29 cellular contexts compared by ENCODE assay signal in the genomic region with DNA sequence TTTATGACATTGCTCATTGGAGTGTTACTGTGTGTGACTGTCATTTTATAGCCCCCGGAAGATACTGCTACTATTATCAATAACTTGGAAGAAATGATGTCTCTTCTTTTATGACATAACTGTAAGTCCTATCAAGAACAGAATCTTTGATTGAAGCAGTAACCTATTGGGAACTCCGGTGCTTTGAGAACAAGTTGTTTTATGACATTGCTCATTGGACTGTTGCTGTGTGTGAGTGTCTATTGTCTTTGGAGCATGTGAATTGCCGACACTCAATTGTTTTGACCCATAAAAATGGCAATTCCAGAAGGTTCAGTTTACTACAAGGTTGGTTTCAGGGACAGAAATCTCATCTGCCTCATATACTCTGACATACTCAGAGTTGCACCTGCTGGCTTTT. TPM values are rescaled to one million over a fixed set of nuclear protein-coding genes. Genes with fewer than 3 reads are reported as not detected.
"Had no signal": no experiment of that assay in that cellular context is flagged by ENCODE, and none has a peak within 500 bp of the region (broad histone marks: within the 10 kb centered on the region; RNA-seq: fewer than 3 reads in every experiment).

No MANE protein-coding gene starts in this region.

- H3K4me1 ChIP-seq: adrenal gland, body of pancreas, breast epithelium, SJCRH30 had no signal

- H3K27me3 ChIP-seq: adrenal gland, body of pancreas, breast epithelium, SJCRH30 had no signal

- H3K27ac ChIP-seq: adrenal gland, body of pancreas, breast epithelium, SJCRH30, SK-N-MC had no signal

- H3K9me3 ChIP-seq: adrenal gland, body of pancreas, breast epithelium, SJCRH30 had no signal

- DNase-seq: activated CD4-positive, alpha-beta T cell treated with anti-CD3 and anti-CD28 coated beads for 36 hours; activated CD4-positive, alpha-beta T cell treated with anti-CD3 and anti-CD28 coated beads, Interleukin-2, amount 10 ng/mL, durations not matched to agents 7 days and 5 days; activated CD4-positive, alpha-beta T cell treated with anti-CD3 and anti-CD28 coated beads, Interleukin-2, amount 50 U/mL, for 48 hours; activated CD8-positive, alpha-beta T cell treated with anti-CD3 and anti-CD28 coated beads, Interleukin-2, amount 10 ng/mL, durations not matched to agents 7 days and 5 days; activated gamma-delta T cell; activated naive CD4-positive, alpha-beta T cell treated with anti-CD3 and anti-CD28 coated beads for 36 hours; activated T-cell treated with anti-CD3 and anti-CD28 coated beads, Interleukin-2, amount 50 U/mL, for 24 hours; adrenal gland; body of pancreas; cerebellar nuclear complex; NCI-H1048; NCI-H1105 treated with DMSO at 0.1 percent for 48 hours; NCI-H1436; NCI-H1694; NCI-H1930; NCI-H2081 treated with DMSO at 0.1 percent for 48 hours; NCI-H2171; NCI-H446 treated with DMSO at 0.1 percent for 48 hours; NCI-H524; NCI-H69; SHP77; SJCRH30 had no signal

- ATAC-seq: activated CD4-positive, alpha-beta T cell treated with anti-CD3 and anti-CD28 coated beads for 36 hours; activated CD4-positive, CD25-positive, alpha-beta regulatory T cell treated with anti-CD3 and anti-CD28 coated beads, Interleukin-2, amount 50 U/mL, for 24 hours; activated CD8-positive, alpha-beta T cell treated with anti-CD3 and anti-CD28 coated beads, Interleukin-2, amount 10 ng/mL, durations not matched to agents 7 days and 5 days; activated naive CD4-positive, alpha-beta T cell treated with anti-CD3 and anti-CD28 coated beads, Interleukin-2, amount 50 U/mL, for 72 hours; body of pancreas; Panc1; WTC11 had no signal

- H3K4me3 ChIP-seq: adrenal gland, body of pancreas, breast epithelium, SJCRH30, SK-N-MC had no signal

- FAIRE-seq: astrocyte had no signal

- H3K36me3 ChIP-seq: adrenal gland, breast epithelium, SJCRH30 had no signal

RNA-seq across cellular contexts. Expression of a gene that starts 8.0 kb away (rescaled TPM):
- total RNA-seq: SJCRH30 had no signal
